ENCODE assay signal across 8 cellular contexts in genomic region chr19:35642798-35643254, GRCh38. TPM values are rescaled to one million over a fixed set of nuclear protein-coding genes. Genes with fewer than 3 reads are reported as not detected.
A peak's percentile ranks its signal among the peaks of the same experiment; 100 is the strongest.
DNase-seq lines count a peak whose midpoint lies in the region; ATAC-seq and TF ChIP-seq lines count a peak whose summit lies in the region.

No MANE protein-coding gene starts in this region.

- no TSS peak for BruUV-seq in OCI-LY7 (replicated peaks; lab: Mats Ljungman, UMichigan)

- no peaks in the 10 kb centered on the region for H4K20me1 ChIP-seq in OCI-LY7 (ENCODE audit: insufficient read depth, low read length)

- H3K9me2 ChIP-seq in OCI-LY7 (ENCODE audit: insufficient read depth, low read length) = no peaks in the 10 kb centered on the region

- peak overlapping the region; percentile 76 for H3K4me3 Mint-ChIP-seq in CD4-positive, alpha-beta T cell

- no peaks in the 10 kb centered on the region for H3K9me3 ChIP-seq in CD4-positive, alpha-beta T cell (ENCODE audit: control insufficient read depth, low read length)
- H3K9me3 ChIP-seq in OCI-LY7 (ENCODE audit: low read length) = no peaks in the 10 kb centered on the region
- H3K9me3 ChIP-seq in neutrophil = no peaks in the 10 kb centered on the region

- H3K36me3 ChIP-seq in OCI-LY7 (ENCODE audit: insufficient read depth, low read length) (peaks cover 8% of the 10 kb centered on the region), neutrophil (peaks cover 7% of the 10 kb centered on the region)

- no peaks in the 10 kb centered on the region for H3K27me3 ChIP-seq in CD4-positive, alpha-beta T cell (ENCODE audit: control insufficient read depth, insufficient read depth, low read length)
- H3K27me3 ChIP-seq in neutrophil = peaks cover 28% of the 10 kb centered on the region

- no peaks in the 10 kb centered on the region for H3K79me2 ChIP-seq in OCI-LY7 (ENCODE audit: insufficient read depth, low read depth, low read length)

- H3K4me3 ChIP-seq in OCI-LY7 (ENCODE audit: low read depth, low read length, poor library complexity, severe bottlenecking) (peak overlapping the region; percentile 72), epithelial cell of esophagus (ENCODE audit: low read length) (peak overlapping the region; percentile 55), neutrophil (ENCODE audit: low read depth in 1 of 2, low read length in 1 of 2) (peak overlapping the region; percentile 80 to 84)

- CTCF ChIA-PET in CD4-positive, alpha-beta T cell (lab: Charles Lee) = no interaction called here
- CTCF ChIA-PET in OCI-LY7 (lab: Charles Lee; ENCODE audit: unreplicated experiment) = interaction anchor here (0.6 kb wide), 1 partner anchor 45 kb away, joined by 3 read pairs; no protein-coding TSS in a partner anchor

- H2AFZ ChIP-seq in OCI-LY7 (ENCODE audit: low read length) = peak overlapping the region; percentile 89

- H3K9me3 Mint-ChIP-seq in CD4-positive, alpha-beta T cell = no peaks in the 10 kb centered on the region

- H3K27ac ChIP-seq in CD4-positive, alpha-beta T cell (ENCODE audit: low read depth, low read length) = peak overlapping the region; percentile 55
- H3K27ac ChIP-seq in OCI-LY7 (ENCODE audit: low read depth, low read length, poor library complexity, severe bottlenecking) (peak overlapping the region; percentile 65), neutrophil (peak overlapping the region; percentile 79)

- DNase-seq in CD4-positive, alpha-beta T cell = no peak
- DNase-seq in OCI-LY7 (ENCODE audit: low spot score) (peak; percentile 26), epithelial cell of esophagus (ENCODE audit: low read depth) (no peak), activated gamma-delta T cell (lab: John Stamatoyannopoulos, UW) (no peak), HK-2 (ENCODE audit: unreplicated experiment) (no peak)

- peaks cover 51% of the 10 kb centered on the region for H3K4me1 ChIP-seq in OCI-LY7 (ENCODE audit: insufficient read depth, low read length, poor library complexity, severe bottlenecking)
- peaks cover 26 to 39% of the 10 kb centered on the region in 2 experiments for H3K4me1 ChIP-seq in neutrophil (ENCODE audit: control insufficient read depth in 1 of 2, insufficient read depth in 1 of 2, low read depth in 1 of 2, low read length in 1 of 2)

- no peaks in the 10 kb centered on the region for H3K36me3 Mint-ChIP-seq in CD4-positive, alpha-beta T cell (ENCODE audit: low read depth)

- intact Hi-C loops in CD4-positive, alpha-beta T cell (cut with DNase I, micrococcal nuclease) = loop anchor here (1.0 to 5.0 kb wide), 3 partner anchors 15 to 114 kb away; partner anchors contain the start of genes HAUS5 (in 1 of the 2), HSPB6 (in 1 of the 2) and PROSER3 (in 1 of the 2)
- intact Hi-C loops in OCI-LY7 (cut with micrococcal nuclease; ENCODE audit: unreplicated experiment) = loop anchor here (10.0 kb wide), 1 partner anchor 412 kb away; the partner anchor contains the start of genes THAP8 and WDR62

- POLR2A ChIA-PET in CD4-positive, alpha-beta T cell (lab: Charles Lee) = interaction anchor here (1.0 to 2.6 kb wide), 3 partner anchors 30 to 98 kb away, joined by 4 to 15 read pairs (median 6); partner anchors contain the start of gene HAUS5
- POLR2A ChIA-PET in OCI-LY7 (lab: Charles Lee) = interaction anchor here (0.6 to 1.8 kb wide), 4 partner anchors 13 to 323 kb away, joined by 3 to 5 read pairs (median 4); no protein-coding TSS in a partner anchor

- peak overlapping the region; percentile 39 for H3K27ac Mint-ChIP-seq in CD4-positive, alpha-beta T cell

- no peaks in the 10 kb centered on the region for H3K27me3 Mint-ChIP-seq in CD4-positive, alpha-beta T cell

- ATAC-seq in CD4-positive, alpha-beta T cell (ENCODE audit: poor library complexity) = no peak
- no peak for ATAC-seq in HG03378 (IDR thresholded peaks at IDR 0.05; ENCODE audit: unreplicated experiment)
- no peak for ATAC-seq in GM18517 (IDR thresholded peaks at IDR 0.05; ENCODE audit: unreplicated experiment)

- H3K4me2 ChIP-seq in OCI-LY7 (ENCODE audit: low read length) = peak overlapping the region; percentile 97

- TF ChIP-seq CTCF in CD4-positive, alpha-beta T cell (IDR thresholded peaks at IDR 0.05) = no peak
- no peak for TF ChIP-seq CTCF in OCI-LY7 (conservative IDR thresholded peaks at IDR 0.05; ENCODE audit: low read length)
- no peak for TF ChIP-seq CTCF in epithelial cell of esophagus (IDR thresholded peaks at IDR 0.05; ENCODE audit: insufficient read depth, low read depth, low read length, missing control alignments)
- no peak for TF ChIP-seq CTCF in neutrophil (IDR thresholded peaks at IDR 0.05)

- H3K4me1 Mint-ChIP-seq in CD4-positive, alpha-beta T cell (ENCODE audit: low read depth) = peaks cover 33% of the 10 kb centered on the region

RNA-seq across cellular contexts. Expression of gene ETV2, which starts 1.3 kb away (rescaled TPM):
- under 1 TPM; 0.58 to 0.59 TPM for total RNA-seq in CD4-positive, alpha-beta T cell
- 0.25 and 0.57 TPM in 2 replicates for total RNA-seq in OCI-LY7 (2014; rRNA removed; shearing (Covaris generic))
- 1.7 and 2.0 TPM in 2 replicates for total RNA-seq in OCI-LY7 (2022)

RNA-seq across cellular contexts. Expression of gene COX6B1, which starts 5.3 kb away (rescaled TPM):
- 100 to 1,000 TPM; 136 to 144 TPM for total RNA-seq in CD4-positive, alpha-beta T cell
- 404 and 536 TPM in 2 replicates for total RNA-seq in OCI-LY7 (2014; rRNA removed; shearing (Covaris generic))
- 373 and 395 TPM in 2 replicates for total RNA-seq in OCI-LY7 (2022)

RNA-seq across cellular contexts. Expression of gene RBM42, which starts 14.0 kb away (rescaled TPM):
- 10 to 100 TPM; 45.7 to 48.8 TPM for total RNA-seq in CD4-positive, alpha-beta T cell
- 62.0 and 73.6 TPM in 2 replicates for total RNA-seq in OCI-LY7 (2014; rRNA removed; shearing (Covaris generic))
- total RNA-seq in OCI-LY7 (2022) = 105 and 115 TPM in 2 replicates

RNA-seq across cellular contexts. Expression of gene UPK1A, which starts 23.5 kb away (rescaled TPM):
- total RNA-seq in CD4-positive, alpha-beta T cell = under 1 TPM; 0.36 to 0.47 TPM
- not detected in 2 replicates for total RNA-seq in OCI-LY7 (2014; rRNA removed; shearing (Covaris generic))
- not detected in 2 replicates for total RNA-seq in OCI-LY7 (2022)

RNA-seq across cellular contexts. Expression of gene HAUS5, which starts 30.3 kb away (rescaled TPM):
- 10 to 100 TPM; 28.4 to 29.9 TPM for total RNA-seq in CD4-positive, alpha-beta T cell
- 61.5 and 66.8 TPM in 2 replicates for total RNA-seq in OCI-LY7 (2014; rRNA removed; shearing (Covaris generic))
- total RNA-seq in OCI-LY7 (2022) = 58.1 and 59.7 TPM in 2 replicates
